18 cellular contexts compared by ENCODE assay signal in the genomic region with DNA sequence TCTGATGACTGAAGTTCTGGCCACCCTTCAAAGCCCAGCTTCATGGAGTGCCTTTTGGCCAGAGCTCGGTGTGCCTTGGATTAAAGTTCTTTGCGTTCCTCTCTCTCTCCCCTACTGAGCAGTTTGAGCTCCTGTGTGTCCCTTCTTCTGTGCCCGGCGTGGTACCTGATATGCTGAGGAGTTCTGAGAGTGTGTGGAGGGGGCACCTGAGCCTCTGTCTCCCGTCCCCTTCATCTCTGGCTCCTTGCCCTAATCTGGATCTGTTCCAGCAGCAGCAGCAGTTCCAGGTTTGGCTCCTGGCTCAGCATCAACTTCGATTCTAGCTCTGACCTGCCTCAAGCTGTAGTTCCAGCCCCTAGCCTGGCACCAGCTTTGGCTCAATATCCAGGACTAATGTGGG. TPM values are rescaled to one million over a fixed set of nuclear protein-coding genes. Genes with fewer than 3 reads are reported as not detected.
DNase-seq lines count a peak whose midpoint lies in the region; ATAC-seq, FAIRE-seq and TF ChIP-seq lines count a peak whose summit lies in the region.
"Had no signal": no experiment of that assay in that cellular context is flagged by ENCODE, and none has a peak within 500 bp of the region (broad histone marks: within the 10 kb centered on the region; RNA-seq: fewer than 3 reads in every experiment).

No MANE protein-coding gene starts in this region.

- no peaks in the 10 kb centered on the region for H3K9me1 ChIP-seq in keratinocyte (ENCODE audit: control insufficient read depth, extremely low read depth, insufficient read depth, low read length)

- H3K23ac ChIP-seq in mesendoderm (ENCODE audit: low read length), result no peak overlapping the region

- H3K18ac ChIP-seq in mesendoderm (ENCODE audit: low read length), result no peak overlapping the region

- H3K9me3 ChIP-seq in keratinocyte (ENCODE audit: control insufficient read depth, low read depth, low read length) (no peaks in the 10 kb centered on the region), suprapubic skin (no peaks in the 10 kb centered on the region)
- H3K9me3 ChIP-seq: uterus had no signal

- no peak overlapping the region for H3K9ac ChIP-seq in keratinocyte (ENCODE audit: control insufficient read depth, extremely low read depth, insufficient read depth, low read length)
- H3K9ac ChIP-seq in mesendoderm (ENCODE audit: low read length), result no peak overlapping the region

- H3K4me3 ChIP-seq in keratinocyte (ENCODE audit: control insufficient read depth in 2 of 3, extremely low read depth in 1 of 3, insufficient read depth in 2 of 3, low read depth in 1 of 3, low read length in 3 of 3) (no peak overlapping the region), suprapubic skin (no peak overlapping the region), mesendoderm (ENCODE audit: low read length) (no peak overlapping the region)
- H3K4me3 ChIP-seq: uterus had no signal

- no peak overlapping the region for H3K56ac ChIP-seq in mesendoderm (ENCODE audit: low read length)

- H3K27me3 Mint-ChIP-seq in activated T-helper 17 cell treated with anti-CD3 and anti-CD28 coated beads, Interleukin-2, amount 50 U/mL, for 72 hours, result peaks cover 3% of the 10 kb centered on the region

- no peak overlapping the region for H2BK15ac ChIP-seq in mesendoderm (replicated peaks; ENCODE audit: low read depth)

- WGBS in suprapubic skin, result 40% methylated on average over 6 of the region's 6 CpGs
- WGBS in mesendoderm (ENCODE audit: extremely low coverage, insufficient coverage, low lambda C conversion rate), result no CpG with 5 or more reads among the region's 6 CpGs

- no peak overlapping the region for H3K4ac ChIP-seq in mesendoderm (ENCODE audit: low read depth, low read length)

- no peak overlapping the region for H2AK5ac ChIP-seq in mesendoderm (ENCODE audit: low read length)

- no peak overlapping the region for H4K8ac ChIP-seq in mesendoderm (ENCODE audit: low read depth, low read length)

- H3K27me3 ChIP-seq in keratinocyte (ENCODE audit: control insufficient read depth, extremely low read depth, insufficient read depth, low read length) (no peaks in the 10 kb centered on the region), suprapubic skin (no peaks in the 10 kb centered on the region), mesendoderm (ENCODE audit: insufficient read depth, low read length, poor library complexity) (no peaks in the 10 kb centered on the region)
- H3K27me3 ChIP-seq: uterus had no signal

- no peak overlapping the region for H3K4me3 Mint-ChIP-seq in activated T-helper 17 cell treated with anti-CD3 and anti-CD28 coated beads, Interleukin-2, amount 50 U/mL, for 72 hours
- H3K4me3 Mint-ChIP-seq: CD4-positive, alpha-beta memory T cell; natural killer cell had no signal

- no peaks in the 10 kb centered on the region for H3K4me1 Mint-ChIP-seq in activated T-helper 17 cell treated with anti-CD3 and anti-CD28 coated beads, Interleukin-2, amount 50 U/mL, for 72 hours

- DNase-seq in NCI-H345 (lab: John Stamatoyannopoulos, UW), result peak; percentile 52
- DNase-seq in NCI-H345 treated with DMSO at 0.1 percent for 48 hours (lab: John Stamatoyannopoulos, UW; ENCODE audit: unreplicated experiment), result no peak
- no peak for DNase-seq in keratinocyte (ENCODE audit: low read depth, low spot score)
- DNase-seq in suprapubic skin (ENCODE audit: low spot score in 2 of 2), result no peak
- no peak for DNase-seq in GM13976 (ENCODE audit: low spot score)
- DNase-seq in hepatic stellate cell (ENCODE audit: low spot score), result no peak
- no peak for DNase-seq in mesendoderm
- DNase-seq: 8988T; activated T-cell treated with anti-CD3 and anti-CD28 coated beads, Interleukin-2, amount 50 U/mL, for 48 hours; CD4-positive, alpha-beta memory T cell; GF-D8; glutamatergic neuron; GOT3; natural killer cell; NCI-H1417 treated with DMSO at 0.1 percent for 48 hours; stimulated activated CD4-positive, alpha-beta T cell treated with anti-CD3 and anti-CD28 coated beads, Interleukin-4, amount 100 ng/mL, for 1 hour; uterus had no signal

- H4K20me1 ChIP-seq in keratinocyte (ENCODE audit: control insufficient read depth, extremely low read depth, insufficient read depth, low read length), result no peaks in the 10 kb centered on the region

- no peak for TF ChIP-seq EP300 in suprapubic skin (IDR thresholded peaks at IDR 0.05)

- H3K9me3 Mint-ChIP-seq in activated T-helper 17 cell treated with anti-CD3 and anti-CD28 coated beads, Interleukin-2, amount 50 U/mL, for 72 hours, result no peaks in the 10 kb centered on the region
- H3K9me3 Mint-ChIP-seq: CD4-positive, alpha-beta memory T cell; natural killer cell had no signal

- H3K4me1 ChIP-seq in keratinocyte (ENCODE audit: control insufficient read depth, extremely low read depth, insufficient read depth, low read length), result peaks cover 23% of the 10 kb centered on the region
- H3K4me1 ChIP-seq in suprapubic skin, result peaks cover 32% of the 10 kb centered on the region
- peaks cover 4% of the 10 kb centered on the region for H3K4me1 ChIP-seq in mesendoderm (ENCODE audit: control insufficient read depth, low read depth, low read length)
- H3K4me1 ChIP-seq: uterus had no signal

- H2AFZ ChIP-seq in keratinocyte (ENCODE audit: control insufficient read depth, low read length), result peak overlapping the region; percentile 1

- H3K27ac ChIP-seq in keratinocyte (ENCODE audit: control insufficient read depth, insufficient read depth, low read length), result no peak overlapping the region
- peak overlapping the region; percentile 36 for H3K27ac ChIP-seq in suprapubic skin
- H3K27ac ChIP-seq in mesendoderm (ENCODE audit: low read depth, low read length), result no peak overlapping the region
- H3K27ac ChIP-seq: uterus had no signal

- TF ChIP-seq CTCF in keratinocyte (optimal IDR thresholded peaks at IDR 0.05 in 1 of 3, IDR thresholded peaks at IDR 0.05 in 1 of 3, conservative IDR thresholded peaks at IDR 0.05 in 1 of 3; ENCODE audit: extremely low read depth in 1 of 3, insufficient read depth in 2 of 3, low read length in 3 of 3), result no peak
- TF ChIP-seq CTCF in suprapubic skin (IDR thresholded peaks at IDR 0.05), result no peak
- no peak for TF ChIP-seq CTCF in GM13976 (IDR thresholded peaks at IDR 0.05; ENCODE audit: borderline replicate concordance, control extremely low read depth, extremely low read depth, insufficient read depth, missing control alignments)

- peak overlapping the region; percentile 31 for H3K4me2 ChIP-seq in keratinocyte (ENCODE audit: control insufficient read depth, extremely low read depth, insufficient read depth, low read depth, low read length)
- H3K4me2 ChIP-seq in mesendoderm (ENCODE audit: low read length), result no peak overlapping the region

- in situ Hi-C loops in GM13976 (cut with MboI; ENCODE audit: low sequenced_read_pairs, unreplicated experiment), result no loop called here

- TF ChIP-seq POLR2A in suprapubic skin (IDR thresholded peaks at IDR 0.05), result no peak

- dilution Hi-C loops in keratinocyte (cut with MboI; ENCODE audit: extremely low pct_ligation_motif_present, low sequenced_read_pairs), result no loop called here

- no peaks in the 10 kb centered on the region for H3K79me2 ChIP-seq in keratinocyte (ENCODE audit: control insufficient read depth, insufficient read depth, low read length)
- no peaks in the 10 kb centered on the region for H3K79me2 ChIP-seq in mesendoderm (ENCODE audit: control insufficient read depth, insufficient read depth, low read length)

- no peak for ATAC-seq in activated T-helper 17 cell treated with anti-CD3 and anti-CD28 coated beads, Interleukin-2, amount 50 U/mL, for 72 hours (replicated peaks)
- ATAC-seq: natural killer cell had no signal

- H3K36me3 ChIP-seq in keratinocyte (ENCODE audit: control insufficient read depth in 2 of 2, extremely low read depth in 1 of 2, insufficient read depth in 2 of 2, low read length in 2 of 2), result no peaks in the 10 kb centered on the region
- no peaks in the 10 kb centered on the region for H3K36me3 ChIP-seq in suprapubic skin
- H3K36me3 ChIP-seq in mesendoderm (ENCODE audit: control insufficient read depth, insufficient read depth, low read length), result no peaks in the 10 kb centered on the region
- H3K36me3 ChIP-seq: uterus had no signal

- H4K5ac ChIP-seq in mesendoderm (ENCODE audit: low read length), result no peak overlapping the region

- H3K36me3 Mint-ChIP-seq in activated T-helper 17 cell treated with anti-CD3 and anti-CD28 coated beads, Interleukin-2, amount 50 U/mL, for 72 hours (ENCODE audit: low read depth), result no peaks in the 10 kb centered on the region
- H3K36me3 Mint-ChIP-seq: CD4-positive, alpha-beta memory T cell; natural killer cell had no signal

- H3K27ac Mint-ChIP-seq in activated T-helper 17 cell treated with anti-CD3 and anti-CD28 coated beads, Interleukin-2, amount 50 U/mL, for 72 hours, result peak overlapping the region; percentile 62
- H3K27ac Mint-ChIP-seq: natural killer cell had no signal

- peak; percentile 61 for FAIRE-seq in keratinocyte (lab: Jason Lieb, UNC)

- no peaks in the 10 kb centered on the region for H3K79me1 ChIP-seq in mesendoderm (ENCODE audit: low read length)

- no peak overlapping the region for H2BK5ac ChIP-seq in mesendoderm (ENCODE audit: low read length)

- no peak overlapping the region for H2BK120ac ChIP-seq in mesendoderm (ENCODE audit: low read depth, low read length)

RNA-seq across cellular contexts. Expression of a gene that starts 25.1 kb away (rescaled TPM):
- under 1 TPM in 1 of 2 donors, not detected in 1; 0.09 TPM for total RNA-seq in activated T-helper 17 cell treated with anti-CD3 and anti-CD28 coated beads, Interleukin-2, amount 50 U/mL, for 72 hours
- polyA plus RNA-seq in keratinocyte, result 5.1 to 7.7 TPM (median 5.4 TPM) in 3 replicates
- polyA plus RNA-seq in keratinocyte (2011; ENCODE audit: low read depth), result 5.5 TPM
- polyA plus RNA-seq in keratinocyte (2011; cell fraction: cytosol; rRNA removed), result 4.5 and 5.2 TPM in 2 replicates
- 5.9 and 6.0 TPM in 2 replicates for polyA plus RNA-seq in keratinocyte (2011; cell fraction: nucleus; rRNA removed)
- polyA plus RNA-seq in keratinocyte (2012; ENCODE audit: low replicate concordance), result 3.8 and 13.1 TPM in 2 replicates
- polyA minus RNA-seq in keratinocyte, result 1.7 to 7.6 TPM (median 4.8 TPM) in 3 replicates
- 8.2 TPM for polyA minus RNA-seq in keratinocyte (2011; cell fraction: cytosol; rRNA and poly(A)+ RNA removed)
- 4.1 and 4.7 TPM in 2 replicates for polyA minus RNA-seq in keratinocyte (2011; cell fraction: nucleus; rRNA and poly(A)+ RNA removed)
- 100 to 1,000 TPM in 2 of 4 donors, 10 to 100 TPM in 2; 62.7 to 131 (median 95.1) TPM for total RNA-seq in suprapubic skin
- polyA plus RNA-seq in mesendoderm (2013, experiment 1 of 2), result 15.3 TPM
- 15.0 TPM for polyA plus RNA-seq in mesendoderm (2013, experiment 2 of 2)
- polyA plus RNA-seq: CD4-positive, alpha-beta memory T cell had no signal

RNA-seq across cellular contexts. Expression of a gene that starts 28.1 kb away (rescaled TPM):
- total RNA-seq in activated T-helper 17 cell treated with anti-CD3 and anti-CD28 coated beads, Interleukin-2, amount 50 U/mL, for 72 hours, result 10 to 100 TPM in 1 of 2 donors, 1 to 10 TPM in 1; 8.1 to 10.3 TPM
- 50.1 to 62.5 TPM (median 57.0 TPM) in 3 replicates for polyA plus RNA-seq in keratinocyte
- 12.6 TPM for polyA plus RNA-seq in keratinocyte (2011; ENCODE audit: low read depth)
- polyA plus RNA-seq in keratinocyte (2011; cell fraction: cytosol; rRNA removed), result 27.3 and 32.3 TPM in 2 replicates
- polyA plus RNA-seq in keratinocyte (2011; cell fraction: nucleus; rRNA removed), result 199 and 235 TPM in 2 replicates
- polyA plus RNA-seq in keratinocyte (2012; ENCODE audit: low replicate concordance), result 33.2 and 47.8 TPM in 2 replicates
- 59.1 to 118 TPM (median 79.8 TPM) in 3 replicates for polyA minus RNA-seq in keratinocyte
- polyA minus RNA-seq in keratinocyte (2011; cell fraction: cytosol; rRNA and poly(A)+ RNA removed), result 25.9 TPM
- polyA minus RNA-seq in keratinocyte (2011; cell fraction: nucleus; rRNA and poly(A)+ RNA removed), result 60.7 and 73.3 TPM in 2 replicates
- 100 to 1,000 TPM; 169 to 416 (median 303) TPM for total RNA-seq in suprapubic skin
- 13.6 TPM for polyA plus RNA-seq in mesendoderm (2013, experiment 1 of 2)
- 14.1 TPM for polyA plus RNA-seq in mesendoderm (2013, experiment 2 of 2)

RNA-seq across cellular contexts. Expression of a gene that starts 43.5 kb away (rescaled TPM):
- total RNA-seq in activated T-helper 17 cell treated with anti-CD3 and anti-CD28 coated beads, Interleukin-2, amount 50 U/mL, for 72 hours, result 10 to 100 TPM; 33.6 to 41.0 TPM
- 19.6 to 27.0 TPM (median 21.2 TPM) in 3 replicates for polyA plus RNA-seq in keratinocyte
- polyA plus RNA-seq in keratinocyte (2011; ENCODE audit: low read depth), result 27.3 TPM
- polyA plus RNA-seq in keratinocyte (2011; cell fraction: cytosol; rRNA removed), result 13.0 and 19.5 TPM in 2 replicates
- polyA plus RNA-seq in keratinocyte (2011; cell fraction: nucleus; rRNA removed), result 30.1 and 38.7 TPM in 2 replicates
- polyA plus RNA-seq in keratinocyte (2012; ENCODE audit: low replicate concordance), result 15.8 and 18.6 TPM in 2 replicates
- polyA minus RNA-seq in keratinocyte, result 7.8 to 27.4 TPM (median 19.6 TPM) in 3 replicates
- polyA minus RNA-seq in keratinocyte (2011; cell fraction: cytosol; rRNA and poly(A)+ RNA removed), result 14.4 TPM
- polyA minus RNA-seq in keratinocyte (2011; cell fraction: nucleus; rRNA and poly(A)+ RNA removed), result 14.7 and 20.9 TPM in 2 replicates
- total RNA-seq in suprapubic skin, result 10 to 100 TPM; 14.1 to 50.7 (median 31.2) TPM
- polyA plus RNA-seq in mesendoderm (2013, experiment 1 of 2), result 27.2 TPM
- polyA plus RNA-seq in mesendoderm (2013, experiment 2 of 2), result 29.5 TPM

Comparison
In these comparisons a context has a peak if more than half of its experiments do, and no peak if none do; other contexts are left out.
1. RNA of a gene that starts 25.1 kb away (total RNA-seq): 62.7 to 131 TPM in suprapubic skin; 0.09 TPM in activated T-helper 17 cell treated with anti-CD3 and anti-CD28 coated beads, Interleukin-2, amount 50 U/mL, for 72 hours; every median in the first group is over 10 times any median in the second.
2. RNA of a gene that starts 28.1 kb away (total RNA-seq): 169 to 416 TPM in suprapubic skin; 8.1 to 10.3 TPM in activated T-helper 17 cell treated with anti-CD3 and anti-CD28 coated beads, Interleukin-2, amount 50 U/mL, for 72 hours; every median in the first group is over 10 times any median in the second.